24 cellular contexts compared by ENCODE assay signal in genomic region chr2:111711270-111711669, GRCh38.
"Had no signal": no experiment of that assay in that cellular context is flagged by ENCODE, and none has a peak within 500 bp of the region (broad histone marks: within the 10 kb centered on the region; RNA-seq: fewer than 3 reads in every experiment).

No MANE protein-coding gene starts in this region.

- H3K27ac ChIP-seq: adrenal gland, breast epithelium, SJSA1 had no signal

- H3K27me3 ChIP-seq: adrenal gland, breast epithelium had no signal

- H3K36me3 Mint-ChIP-seq: activated naive CD8-positive, alpha-beta T cell treated with anti-CD3 and anti-CD28 coated beads, Interleukin-2, amount 10 ng/mL, durations not matched to agents 7 days and 5 days had no signal

- ATAC-seq: PC-3, SK-N-SH treated with all-trans-retinoic acid at 6 μM for 48 hours had no signal

- H3K27ac Mint-ChIP-seq: activated naive CD8-positive, alpha-beta T cell treated with anti-CD3 and anti-CD28 coated beads, Interleukin-2, amount 10 ng/mL, durations not matched to agents 7 days and 5 days; T-helper 1 cell treated with Interleukin-12 subunit alpha and Interleukin-12 subunit beta and Interleukin-4 antibody, amounts not matched to agents 30 μg/mL and 1 μg/mL, for 36 hours had no signal

- H3K9me3 ChIP-seq: adrenal gland, breast epithelium, SJSA1 had no signal

- H3K4me1 ChIP-seq: adrenal gland, breast epithelium, SJSA1 had no signal

- H3K9me3 Mint-ChIP-seq: T-helper 1 cell treated with Interleukin-12 subunit alpha and Interleukin-12 subunit beta and Interleukin-4 antibody, amounts not matched to agents 30 μg/mL and 1 μg/mL, for 36 hours had no signal

- H3K4me3 ChIP-seq: adrenal gland, breast epithelium, SJSA1 had no signal

- H3K36me3 ChIP-seq: adrenal gland, breast epithelium, SJSA1 had no signal

- DNase-seq: activated CD4-positive, alpha-beta T cell treated with anti-CD3 and anti-CD28 coated beads for 48 hours; activated CD4-positive, alpha-beta T cell treated with anti-CD3 and anti-CD28 coated beads, Interleukin-2, amount 50 U/mL, for 4 hours; activated CD4-positive, CD25-positive, alpha-beta regulatory T cell treated with anti-CD3 and anti-CD28 coated beads, Interleukin-2, amount 50 U/mL, for 72 hours; activated naive CD4-positive, alpha-beta T cell treated with anti-CD3 and anti-CD28 coated beads, Interleukin-2, amount 50 U/mL, for 16 hours; activated naive CD8-positive, alpha-beta T cell treated with anti-CD3 and anti-CD28 coated beads, Interleukin-2, amount 10 ng/mL, durations not matched to agents 7 days and 5 days; activated T-cell treated with anti-CD3 and anti-CD28 coated beads, Interleukin-2, amount 50 U/mL, for 1 hour; adrenal gland; anterior cingulate cortex; caudate nucleus; Karpas-422; MM.1S; NCI-H1105; NCI-H1436 treated with DMSO at 0.1 percent for 48 hours; NCI-H187; NCI-H2081; NCI-H446; NCI-H524; PC-3; SHP77; SW 1271 had no signal

- H3K4me3 Mint-ChIP-seq: activated naive CD8-positive, alpha-beta T cell treated with anti-CD3 and anti-CD28 coated beads, Interleukin-2, amount 10 ng/mL, durations not matched to agents 7 days and 5 days; T-helper 1 cell treated with Interleukin-12 subunit alpha and Interleukin-12 subunit beta and Interleukin-4 antibody, amounts not matched to agents 30 μg/mL and 1 μg/mL, for 36 hours had no signal
